1 cellular context compared by ENCODE assay signal in the genomic region with DNA sequence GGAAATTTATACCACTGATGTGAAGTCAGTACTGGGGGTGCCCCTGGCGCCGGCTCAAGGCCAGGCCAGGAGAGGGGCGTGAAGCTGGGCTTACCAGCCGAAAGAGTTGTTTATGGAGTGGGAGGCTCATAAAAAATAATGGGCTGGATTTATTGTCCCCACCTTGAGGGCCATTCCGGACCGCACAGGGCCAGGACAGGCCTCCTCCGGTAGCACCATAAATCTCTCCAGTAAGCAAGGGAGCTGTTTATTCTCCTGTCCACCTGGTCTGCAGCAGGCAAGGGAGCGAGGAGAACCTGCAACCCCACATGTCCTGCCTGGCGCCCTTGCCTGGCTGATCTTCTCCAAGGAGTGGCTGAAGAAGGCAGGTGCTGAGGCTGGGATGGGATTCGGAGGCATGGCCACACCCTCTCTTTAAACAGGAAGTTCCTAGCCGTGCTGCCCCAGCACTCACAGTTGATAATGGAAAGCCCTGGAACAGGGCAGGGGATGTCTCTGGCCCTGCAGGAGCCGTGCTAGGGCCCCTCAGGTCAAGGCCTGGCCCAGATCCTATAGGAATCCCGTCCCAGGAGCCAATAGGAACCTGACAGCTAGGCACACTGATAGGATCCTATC.
TF ChIP-seq lines count a peak whose summit lies in the region.

No MANE protein-coding gene starts in this region.

TF ChIP-seq in K562, 482 proteins besides CTCF, POLR2A, EP300 and RAD21 (continued from another document):
- TF ChIP-seq, protein P1, sequence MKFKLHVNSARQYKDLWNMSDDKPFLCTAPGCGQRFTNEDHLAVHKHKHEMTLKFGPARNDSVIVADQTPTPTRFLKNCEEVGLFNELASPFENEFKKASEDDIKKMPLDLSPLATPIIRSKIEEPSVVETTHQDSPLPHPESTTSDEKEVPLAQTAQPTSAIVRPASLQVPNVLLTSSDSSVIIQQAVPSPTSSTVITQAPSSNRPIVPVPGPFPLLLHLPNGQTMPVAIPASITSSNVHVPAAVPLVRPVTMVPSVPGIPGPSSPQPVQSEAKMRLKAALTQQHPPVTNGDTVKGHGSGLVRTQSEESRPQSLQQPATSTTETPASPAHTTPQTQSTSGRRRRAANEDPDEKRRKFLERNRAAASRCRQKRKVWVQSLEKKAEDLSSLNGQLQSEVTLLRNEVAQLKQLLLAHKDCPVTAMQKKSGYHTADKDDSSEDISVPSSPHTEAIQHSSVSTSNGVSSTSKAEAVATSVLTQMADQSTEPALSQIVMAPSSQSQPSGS (CRISPR knock-in tag; IDR thresholded peaks at IDR 0.05): no peak
- TF ChIP-seq, protein P2, sequence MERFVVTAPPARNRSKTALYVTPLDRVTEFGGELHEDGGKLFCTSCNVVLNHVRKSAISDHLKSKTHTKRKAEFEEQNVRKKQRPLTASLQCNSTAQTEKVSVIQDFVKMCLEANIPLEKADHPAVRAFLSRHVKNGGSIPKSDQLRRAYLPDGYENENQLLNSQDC (CRISPR knock-in tag; IDR thresholded peaks at IDR 0.05): no peak
- no peak for TF ChIP-seq WHSC1 (IDR thresholded peaks at IDR 0.05; ENCODE audit: low read length)
- TF ChIP-seq SMARCB1 (IDR thresholded peaks at IDR 0.05; ENCODE audit: insufficient read length, low read depth): no peak
